41 cellular contexts compared by ENCODE assay signal in the genomic region with DNA sequence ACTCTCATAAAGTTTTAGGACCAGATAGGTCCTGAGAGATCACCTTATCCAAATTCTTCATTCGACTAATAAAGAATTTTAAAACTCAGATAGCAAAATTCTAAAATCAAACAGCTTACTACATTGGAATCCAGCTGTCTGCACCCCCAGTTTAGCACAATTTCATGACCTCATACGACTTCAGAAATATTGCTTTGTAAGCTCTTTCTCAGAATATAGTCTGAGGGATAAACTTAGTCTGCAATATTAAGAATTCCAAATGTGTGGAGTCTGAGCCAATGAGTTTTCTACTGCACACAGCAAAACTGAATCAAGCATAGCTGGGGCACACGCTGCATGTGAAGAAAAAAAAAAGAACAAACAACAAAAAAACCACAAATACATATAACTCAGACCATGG.
"Had no signal": no experiment of that assay in that cellular context is flagged by ENCODE, and none has a peak within 500 bp of the region (broad histone marks: within the 10 kb centered on the region; RNA-seq: fewer than 3 reads in every experiment).

No MANE protein-coding gene starts in this region.

- H3K4me1 ChIP-seq: adrenal gland, ascending aorta, body of pancreas, breast epithelium had no signal

- H3K4me1 Mint-ChIP-seq: activated naive CD4-positive, alpha-beta T cell treated with anti-CD3 and anti-CD28 coated beads, Interleukin-2, amount 10 ng/mL, durations not matched to agents 7 days and 5 days; activated naive CD4-positive, alpha-beta T cell treated with anti-CD3 and anti-CD28 coated beads, Interleukin-2, amount 50 U/mL, for 24 hours; activated naive CD8-positive, alpha-beta T cell treated with anti-CD3 and anti-CD28 coated beads for 36 hours; activated naive CD8-positive, alpha-beta T cell treated with anti-CD3 and anti-CD28 coated beads, Interleukin-2, amount 10 ng/mL, durations not matched to agents 7 days and 5 days; activated naive CD8-positive, alpha-beta T cell treated with anti-CD3 and anti-CD28 coated beads, Interleukin-2, amount 50 U/mL, for 24 hours; activated T-helper 17 cell treated with anti-CD3 and anti-CD28 coated beads, Interleukin-2, amount 50 U/mL, for 72 hours; central memory CD8-positive, alpha-beta T cell had no signal

- H3K36me3 ChIP-seq: adrenal gland, ascending aorta, brain microvascular endothelial cell, breast epithelium, cardiac muscle cell had no signal

- ATAC-seq: activated naive CD4-positive, alpha-beta T cell treated with anti-CD3 and anti-CD28 coated beads, Interleukin-2, amount 50 U/mL, for 72 hours; activated naive CD8-positive, alpha-beta T cell treated with anti-CD3 and anti-CD28 coated beads, Interleukin-2, amount 50 U/mL, for 24 hours; activated T-cell treated with anti-CD3 and anti-CD28 coated beads, Interleukin-2, amount 50 U/mL, for 4 hours; activated T-cell treated with anti-CD3 and anti-CD28 coated beads, Interleukin-2, amount 50 U/mL, for 72 hours; activated T-helper 17 cell treated with anti-CD3 and anti-CD28 coated beads, Interleukin-2, amount 50 U/mL, for 72 hours; body of pancreas had no signal

- H3K4me3 Mint-ChIP-seq: activated naive CD4-positive, alpha-beta T cell treated with anti-CD3 and anti-CD28 coated beads for 36 hours; activated naive CD4-positive, alpha-beta T cell treated with anti-CD3 and anti-CD28 coated beads, Interleukin-2, amount 10 ng/mL, durations not matched to agents 7 days and 5 days; activated naive CD4-positive, alpha-beta T cell treated with anti-CD3 and anti-CD28 coated beads, Interleukin-2, amount 50 U/mL, for 24 hours; activated naive CD8-positive, alpha-beta T cell; activated naive CD8-positive, alpha-beta T cell treated with anti-CD3 and anti-CD28 coated beads for 36 hours; activated naive CD8-positive, alpha-beta T cell treated with anti-CD3 and anti-CD28 coated beads, Interleukin-2, amount 10 ng/mL, durations not matched to agents 7 days and 5 days; activated naive CD8-positive, alpha-beta T cell treated with anti-CD3 and anti-CD28 coated beads, Interleukin-2, amount 50 U/mL, for 24 hours; activated T-cell treated with anti-CD3 and anti-CD28 coated beads, Interleukin-2, amount 50 U/mL, for 24 hours; activated T-cell treated with anti-CD3 and anti-CD28 coated beads, Interleukin-2, amount 50 U/mL, for 4 hours; activated T-cell treated with anti-CD3 and anti-CD28 coated beads, Interleukin-2, amount 50 U/mL, for 72 hours; activated T-helper 1 cell treated with anti-CD3 and anti-CD28 coated beads, Interleukin-12 subunit alpha, Interleukin-12 subunit beta, Interleukin-2, Interleukin-4 antibody, amounts not matched to agents 30 ng/mL and 10 ng/mL and 1 ng/mL, durations not matched to agents 14 hours and 24 hours and 36 hours; activated T-helper 17 cell treated with anti-CD3 and anti-CD28 coated beads, Interleukin-2, amount 50 U/mL, for 72 hours; brain; central memory CD8-positive, alpha-beta T cell had no signal

- H3K9me3 ChIP-seq: adrenal gland, ascending aorta, body of pancreas, breast epithelium had no signal

- H3K27ac Mint-ChIP-seq: activated naive CD4-positive, alpha-beta T cell treated with anti-CD3 and anti-CD28 coated beads for 36 hours; activated naive CD4-positive, alpha-beta T cell treated with anti-CD3 and anti-CD28 coated beads, Interleukin-2, amount 10 ng/mL, durations not matched to agents 7 days and 5 days; activated naive CD4-positive, alpha-beta T cell treated with anti-CD3 and anti-CD28 coated beads, Interleukin-2, amount 50 U/mL, for 24 hours; activated naive CD4-positive, alpha-beta T cell treated with anti-CD3 and anti-CD28 coated beads, Interleukin-2, amount 50 U/mL, for 72 hours; activated naive CD8-positive, alpha-beta T cell; activated naive CD8-positive, alpha-beta T cell treated with anti-CD3 and anti-CD28 coated beads for 36 hours; activated naive CD8-positive, alpha-beta T cell treated with anti-CD3 and anti-CD28 coated beads, Interleukin-2, amount 10 ng/mL, durations not matched to agents 7 days and 5 days; activated naive CD8-positive, alpha-beta T cell treated with anti-CD3 and anti-CD28 coated beads, Interleukin-2, amount 50 U/mL, for 24 hours; activated T-cell treated with anti-CD3 and anti-CD28 coated beads, Interleukin-2, amount 50 U/mL, for 24 hours; activated T-cell treated with anti-CD3 and anti-CD28 coated beads, Interleukin-2, amount 50 U/mL, for 72 hours; activated T-helper 1 cell treated with anti-CD3 and anti-CD28 coated beads, Interleukin-12 subunit alpha, Interleukin-12 subunit beta, Interleukin-2, Interleukin-4 antibody, amounts not matched to agents 30 ng/mL and 10 ng/mL and 1 ng/mL, durations not matched to agents 14 hours and 24 hours and 36 hours; activated T-helper 17 cell treated with anti-CD3 and anti-CD28 coated beads, Interleukin-2, amount 50 U/mL, for 72 hours; activated T-helper 2 cell treated with anti-CD3 and anti-CD28 coated beads, Interferon-gamma antibody, Interleukin-2, Interleukin-4, amounts not matched to agents 10 μg/mL and 5 μg/mL and 100 μg/mL, durations not matched to agents 14 hours and 24 hours and 36 hours had no signal

- H3K27me3 ChIP-seq: adrenal gland, ascending aorta, body of pancreas, brain microvascular endothelial cell, breast epithelium, cardiac muscle cell had no signal

- H3K27ac ChIP-seq: adrenal gland, ascending aorta, body of pancreas, brain microvascular endothelial cell, breast epithelium, cardiac muscle cell had no signal

- H3K27me3 Mint-ChIP-seq: activated naive CD4-positive, alpha-beta T cell treated with anti-CD3 and anti-CD28 coated beads, Interleukin-2, amount 10 ng/mL, durations not matched to agents 7 days and 5 days; activated naive CD8-positive, alpha-beta T cell treated with anti-CD3 and anti-CD28 coated beads for 36 hours; activated naive CD8-positive, alpha-beta T cell treated with anti-CD3 and anti-CD28 coated beads, Interleukin-2, amount 50 U/mL, for 24 hours; activated T-cell treated with anti-CD3 and anti-CD28 coated beads, Interleukin-2, amount 50 U/mL, for 24 hours; activated T-helper 17 cell treated with anti-CD3 and anti-CD28 coated beads, Interleukin-2, amount 50 U/mL, for 72 hours; central memory CD8-positive, alpha-beta T cell had no signal

- H3K4me3 ChIP-seq: adrenal gland, ascending aorta, body of pancreas, breast epithelium, cardiac muscle cell had no signal

- DNase-seq: activated effector memory CD4-positive, alpha-beta T cell treated with anti-CD3 and anti-CD28 coated beads, Interleukin-2, amount 50 U/mL, for 16 hours; activated effector memory CD4-positive, alpha-beta T cell treated with Interleukin-2 at 50 U/mL for 16 hours; activated gamma-delta T cell; activated gamma-delta T cell treated with Interleukin-2 at 50 U/mL for 16 hours; activated naive CD4-positive, alpha-beta T cell; activated naive CD4-positive, alpha-beta T cell treated with anti-CD3 and anti-CD28 coated beads for 36 hours; activated naive CD4-positive, alpha-beta T cell treated with anti-CD3 and anti-CD28 coated beads, Interleukin-2, amount 10 ng/mL, durations not matched to agents 7 days and 5 days; activated naive CD4-positive, alpha-beta T cell treated with anti-CD3 and anti-CD28 coated beads, Interleukin-2, amount 50 U/mL, for 16 hours; activated naive CD4-positive, alpha-beta T cell treated with Interleukin-2 at 50 U/mL for 16 hours; activated naive CD8-positive, alpha-beta T cell treated with anti-CD3 and anti-CD28 coated beads for 36 hours; activated naive CD8-positive, alpha-beta T cell treated with anti-CD3 and anti-CD28 coated beads, Interleukin-2, amount 10 ng/mL, durations not matched to agents 7 days and 5 days; activated naive CD8-positive, alpha-beta T cell treated with anti-CD3 and anti-CD28 coated beads, Interleukin-2, amount 50 U/mL, for 24 hours; activated T-cell treated with anti-CD3 and anti-CD28 coated beads for 4 hours; activated T-cell treated with anti-CD3 and anti-CD28 coated beads, Interleukin-2, amount 50 U/mL, for 1 hour; activated T-cell treated with anti-CD3 and anti-CD28 coated beads, Interleukin-2, amount 50 U/mL, for 24 hours; activated T-cell treated with anti-CD3 and anti-CD28 coated beads, Interleukin-2, amount 50 U/mL, for 4 hours; activated T-cell treated with anti-CD3 and anti-CD28 coated beads, Interleukin-2, amount 50 U/mL, for 48 hours; activated T-cell treated with anti-CD3 and anti-CD28 coated beads, Interleukin-2, amount 50 U/mL, for 72 hours; adrenal gland; amniotic stem cell; amygdala; anterior cingulate cortex; aorta; body of pancreas; brain microvascular endothelial cell; caudate nucleus; central memory CD4-positive, alpha-beta T cell; cerebellar nuclear complex had no signal

- H3K36me3 Mint-ChIP-seq: activated naive CD4-positive, alpha-beta T cell treated with anti-CD3 and anti-CD28 coated beads, Interleukin-2, amount 10 ng/mL, durations not matched to agents 7 days and 5 days; activated naive CD4-positive, alpha-beta T cell treated with anti-CD3 and anti-CD28 coated beads, Interleukin-2, amount 50 U/mL, for 24 hours; activated naive CD4-positive, alpha-beta T cell treated with anti-CD3 and anti-CD28 coated beads, Interleukin-2, amount 50 U/mL, for 72 hours; activated naive CD8-positive, alpha-beta T cell; activated naive CD8-positive, alpha-beta T cell treated with anti-CD3 and anti-CD28 coated beads for 36 hours; activated naive CD8-positive, alpha-beta T cell treated with anti-CD3 and anti-CD28 coated beads, Interleukin-2, amount 10 ng/mL, durations not matched to agents 7 days and 5 days; brain had no signal

- H3K9me3 Mint-ChIP-seq: activated naive CD4-positive, alpha-beta T cell treated with anti-CD3 and anti-CD28 coated beads, Interleukin-2, amount 50 U/mL, for 24 hours; activated naive CD8-positive, alpha-beta T cell treated with anti-CD3 and anti-CD28 coated beads for 36 hours; activated naive CD8-positive, alpha-beta T cell treated with anti-CD3 and anti-CD28 coated beads, Interleukin-2, amount 10 ng/mL, durations not matched to agents 7 days and 5 days; activated T-cell treated with anti-CD3 and anti-CD28 coated beads, Interleukin-2, amount 50 U/mL, for 24 hours; activated T-cell treated with anti-CD3 and anti-CD28 coated beads, Interleukin-2, amount 50 U/mL, for 4 hours; activated T-helper 2 cell treated with anti-CD3 and anti-CD28 coated beads, Interferon-gamma antibody, Interleukin-2, Interleukin-4, amounts not matched to agents 10 μg/mL and 5 μg/mL and 100 μg/mL, durations not matched to agents 14 hours and 24 hours and 36 hours had no signal

- FAIRE-seq: astrocyte, bronchial epithelial cell had no signal
